Comparison of ENCODE assay signal across 30 cellular contexts in genomic region chr17:29968271-29968670, GRCh38. TPM values are rescaled to one million over a fixed set of nuclear protein-coding genes. Genes with fewer than 3 reads are reported as not detected.
"Had no signal": no experiment of that assay in that cellular context is flagged by ENCODE, and none has a peak within 500 bp of the region (broad histone marks: within the 10 kb centered on the region; RNA-seq: fewer than 3 reads in every experiment).

No MANE protein-coding gene starts in this region.

- H3K27me3 Mint-ChIP-seq: activated CD4-positive, alpha-beta memory T cell treated with anti-CD3 and anti-CD28 coated beads for 36 hours; activated CD4-positive, alpha-beta T cell treated with anti-CD3 and anti-CD28 coated beads for 36 hours; activated T-cell treated with anti-CD3 and anti-CD28 coated beads, Interleukin-2, amount 50 U/mL, for 24 hours; central memory CD8-positive, alpha-beta T cell had no signal

- H3K36me3 ChIP-seq: ascending aorta, brain microvascular endothelial cell had no signal

- H3K27ac ChIP-seq: ascending aorta, brain microvascular endothelial cell had no signal

- ATAC-seq: activated CD4-positive, alpha-beta T cell treated with anti-CD3 and anti-CD28 coated beads for 36 hours; activated CD8-positive, alpha-beta T cell treated with anti-CD3 and anti-CD28 coated beads, Interleukin-2, amount 10 ng/mL, durations not matched to agents 7 days and 5 days; activated naive CD4-positive, alpha-beta T cell treated with anti-CD3 and anti-CD28 coated beads, Interleukin-2, amount 50 U/mL, for 72 hours; activated T-cell treated with anti-CD3 and anti-CD28 coated beads, Interleukin-2, amount 50 U/mL, for 72 hours; esophagus mucosa had no signal

- H3K4me1 Mint-ChIP-seq: activated CD4-positive, alpha-beta T cell treated with anti-CD3 and anti-CD28 coated beads for 36 hours; activated CD4-positive, alpha-beta T cell treated with anti-CD3 and anti-CD28 coated beads, Interleukin-2, amount 10 ng/mL, durations not matched to agents 24 days and 14 days; activated naive CD4-positive, alpha-beta T cell treated with anti-CD3 and anti-CD28 coated beads, Interleukin-2, amount 10 ng/mL, durations not matched to agents 7 days and 5 days; activated naive CD8-positive, alpha-beta T cell treated with anti-CD3 and anti-CD28 coated beads, Interleukin-2, amount 10 ng/mL, durations not matched to agents 7 days and 5 days; central memory CD8-positive, alpha-beta T cell had no signal

- H3K4me3 ChIP-seq: ascending aorta had no signal

- H3K4me1 ChIP-seq: ascending aorta had no signal

- H3K9me3 Mint-ChIP-seq: activated CD4-positive, alpha-beta memory T cell treated with anti-CD3 and anti-CD28 coated beads for 36 hours; activated naive CD4-positive, alpha-beta T cell treated with anti-CD3 and anti-CD28 coated beads, Interleukin-2, amount 10 ng/mL, durations not matched to agents 7 days and 5 days; activated naive CD4-positive, alpha-beta T cell treated with anti-CD3 and anti-CD28 coated beads, Interleukin-2, amount 50 U/mL, for 72 hours; activated T-cell treated with anti-CD3 and anti-CD28 coated beads, Interleukin-2, amount 50 U/mL, for 24 hours; central memory CD8-positive, alpha-beta T cell had no signal

- DNase-seq: activated CD4-positive, alpha-beta memory T cell treated with anti-CD3 and anti-CD28 coated beads for 36 hours; activated CD4-positive, alpha-beta T cell treated with anti-CD3 and anti-CD28 coated beads for 36 hours; activated CD4-positive, alpha-beta T cell treated with anti-CD3 and anti-CD28 coated beads, Interleukin-2, amount 10 ng/mL, durations not matched to agents 24 days and 14 days; activated CD4-positive, CD25-positive, alpha-beta regulatory T cell; activated CD4-positive, CD25-positive, alpha-beta regulatory T cell treated with anti-CD3 and anti-CD28 coated beads, Interleukin-2, amount 50 U/mL, for 72 hours; activated CD8-positive, alpha-beta memory T cell treated with anti-CD3 and anti-CD28 coated beads, Interleukin-2, amount 50 U/mL, for 48 hours; activated CD8-positive, alpha-beta T cell treated with anti-CD3 and anti-CD28 coated beads, Interleukin-2, amount 10 ng/mL, durations not matched to agents 7 days and 5 days; activated gamma-delta T cell; activated naive CD4-positive, alpha-beta T cell; activated naive CD4-positive, alpha-beta T cell treated with anti-CD3 and anti-CD28 coated beads, Interleukin-2, amount 10 ng/mL, durations not matched to agents 7 days and 5 days; activated naive CD8-positive, alpha-beta T cell treated with anti-CD3 and anti-CD28 coated beads, Interleukin-2, amount 10 ng/mL, durations not matched to agents 7 days and 5 days; activated T-cell treated with anti-CD3 and anti-CD28 coated beads for 4 hours; activated T-cell treated with anti-CD3 and anti-CD28 coated beads, Interleukin-2, amount 50 U/mL, for 24 hours; activated T-cell treated with anti-CD3 and anti-CD28 coated beads, Interleukin-2, amount 50 U/mL, for 72 hours; brain microvascular endothelial cell; cortex of kidney; effector CD8-positive, alpha-beta T cell; foreskin fibroblast; head of caudate nucleus; hippocampal formation; T-helper 2 cell had no signal

- H3K36me3 Mint-ChIP-seq: activated CD4-positive, alpha-beta memory T cell treated with anti-CD3 and anti-CD28 coated beads for 36 hours; activated naive CD4-positive, alpha-beta T cell treated with anti-CD3 and anti-CD28 coated beads, Interleukin-2, amount 50 U/mL, for 72 hours; activated naive CD8-positive, alpha-beta T cell treated with anti-CD3 and anti-CD28 coated beads, Interleukin-2, amount 10 ng/mL, durations not matched to agents 7 days and 5 days had no signal

- H3K4me3 Mint-ChIP-seq: activated CD4-positive, alpha-beta memory T cell treated with anti-CD3 and anti-CD28 coated beads for 36 hours; activated CD4-positive, alpha-beta T cell treated with anti-CD3 and anti-CD28 coated beads for 36 hours; activated CD4-positive, alpha-beta T cell treated with anti-CD3 and anti-CD28 coated beads, Interleukin-2, amount 10 ng/mL, durations not matched to agents 24 days and 14 days; activated CD8-positive, alpha-beta T cell treated with anti-CD3 and anti-CD28 coated beads, Interleukin-2, amount 10 ng/mL, durations not matched to agents 7 days and 5 days; activated naive CD4-positive, alpha-beta T cell treated with anti-CD3 and anti-CD28 coated beads, Interleukin-2, amount 10 ng/mL, durations not matched to agents 7 days and 5 days; activated naive CD8-positive, alpha-beta T cell treated with anti-CD3 and anti-CD28 coated beads, Interleukin-2, amount 10 ng/mL, durations not matched to agents 7 days and 5 days; activated T-cell treated with anti-CD3 and anti-CD28 coated beads, Interleukin-2, amount 50 U/mL, for 24 hours; activated T-cell treated with anti-CD3 and anti-CD28 coated beads, Interleukin-2, amount 50 U/mL, for 72 hours; central memory CD8-positive, alpha-beta T cell had no signal

- FAIRE-seq: bronchial epithelial cell, colon, endometrium, endothelial cell of umbilical vein had no signal

- H3K27ac Mint-ChIP-seq: activated CD4-positive, alpha-beta memory T cell treated with anti-CD3 and anti-CD28 coated beads for 36 hours; activated CD4-positive, alpha-beta T cell treated with anti-CD3 and anti-CD28 coated beads for 36 hours; activated CD4-positive, alpha-beta T cell treated with anti-CD3 and anti-CD28 coated beads, Interleukin-2, amount 10 ng/mL, durations not matched to agents 24 days and 14 days; activated CD8-positive, alpha-beta T cell treated with anti-CD3 and anti-CD28 coated beads, Interleukin-2, amount 10 ng/mL, durations not matched to agents 7 days and 5 days; activated naive CD4-positive, alpha-beta T cell treated with anti-CD3 and anti-CD28 coated beads, Interleukin-2, amount 10 ng/mL, durations not matched to agents 7 days and 5 days; activated naive CD4-positive, alpha-beta T cell treated with anti-CD3 and anti-CD28 coated beads, Interleukin-2, amount 50 U/mL, for 72 hours; activated naive CD8-positive, alpha-beta T cell treated with anti-CD3 and anti-CD28 coated beads, Interleukin-2, amount 10 ng/mL, durations not matched to agents 7 days and 5 days; activated T-cell treated with anti-CD3 and anti-CD28 coated beads, Interleukin-2, amount 50 U/mL, for 24 hours; activated T-cell treated with anti-CD3 and anti-CD28 coated beads, Interleukin-2, amount 50 U/mL, for 72 hours had no signal

- H3K27me3 ChIP-seq: ascending aorta, brain microvascular endothelial cell had no signal

RNA-seq across cellular contexts. Expression of gene EFCAB5, which starts 26.8 kb away (rescaled TPM):
- total RNA-seq: bronchial epithelial cell, cardiac septum, esophagus mucosa had no signal
